ENCODE assay signal across 13 cellular contexts in the genomic region with DNA sequence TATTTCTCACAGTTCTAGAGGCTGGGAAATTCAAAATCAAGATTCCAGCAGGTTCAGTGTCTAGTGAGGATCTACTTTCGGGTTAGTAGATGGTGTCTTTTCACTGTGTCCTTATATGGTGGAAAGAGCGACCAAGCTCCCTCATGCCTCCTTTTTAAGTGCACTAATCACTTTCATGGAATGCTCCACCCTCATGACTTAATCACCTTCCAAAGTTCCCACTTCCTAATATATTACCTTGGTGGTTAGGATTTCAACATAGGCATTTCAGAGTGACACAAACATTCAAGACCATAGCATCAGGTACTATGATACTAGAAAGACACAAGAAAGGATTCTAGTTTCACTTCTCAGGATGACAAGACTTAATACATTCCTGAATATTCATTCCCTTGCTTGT.
"Had no signal": no experiment of that assay in that cellular context is flagged by ENCODE, and none has a peak within 500 bp of the region (broad histone marks: within the 10 kb centered on the region; RNA-seq: fewer than 3 reads in every experiment).

No MANE protein-coding gene starts in this region.

- H3K4me2 ChIP-seq: hepatocyte had no signal

- ATAC-seq: left lung; mucosa of descending colon; naive thymus-derived CD4-positive, alpha-beta T cell; stimulated activated naive CD8-positive, alpha-beta T cell treated with anti-CD3 and anti-CD28 coated beads, Interleukin-15, Interleukin-2, amounts not matched to agents 100 U/mL and 50 U/mL, for 24 hours had no signal

- H3K27me3 ChIP-seq: breast epithelium, hepatocyte, left lung, suprapubic skin had no signal

- H2AFZ ChIP-seq: hepatocyte had no signal

- H3K27ac ChIP-seq: hepatocyte, left lung had no signal

- H3K36me3 ChIP-seq: breast epithelium, left lung, suprapubic skin had no signal

- H3K4me3 ChIP-seq: breast epithelium, hepatocyte, left lung, mucosa of descending colon, suprapubic skin had no signal

- DNase-seq: aorta; dermis blood vessel endothelial cell; erythroblast; islet precursor cell; left lung; mucosa of descending colon; naive thymus-derived CD4-positive, alpha-beta T cell; retina; stimulated activated CD4-positive, alpha-beta T cell treated with anti-CD3 and anti-CD28 coated beads, Interleukin-4, amount 100 ng/mL, for 24 hours; stimulated activated naive CD8-positive, alpha-beta T cell treated with anti-CD3 and anti-CD28 coated beads, Interleukin-15, Interleukin-2, amounts not matched to agents 100 U/mL and 50 U/mL, for 24 hours had no signal

- H3K4me1 ChIP-seq: breast epithelium, left lung, suprapubic skin had no signal
